Comparison of ENCODE assay signal across 1 cellular context in genomic region chrX:11588097-11588496, GRCh38.
A peak's percentile ranks its signal among the peaks of the same experiment; 100 is the strongest.
TF ChIP-seq lines count a peak whose summit lies in the region.

No MANE protein-coding gene starts in this region.

TF ChIP-seq in K562, 482 proteins besides CTCF, POLR2A, EP300 and RAD21 (continued from another document and continues in another):
- TF ChIP-seq, protein P1, sequence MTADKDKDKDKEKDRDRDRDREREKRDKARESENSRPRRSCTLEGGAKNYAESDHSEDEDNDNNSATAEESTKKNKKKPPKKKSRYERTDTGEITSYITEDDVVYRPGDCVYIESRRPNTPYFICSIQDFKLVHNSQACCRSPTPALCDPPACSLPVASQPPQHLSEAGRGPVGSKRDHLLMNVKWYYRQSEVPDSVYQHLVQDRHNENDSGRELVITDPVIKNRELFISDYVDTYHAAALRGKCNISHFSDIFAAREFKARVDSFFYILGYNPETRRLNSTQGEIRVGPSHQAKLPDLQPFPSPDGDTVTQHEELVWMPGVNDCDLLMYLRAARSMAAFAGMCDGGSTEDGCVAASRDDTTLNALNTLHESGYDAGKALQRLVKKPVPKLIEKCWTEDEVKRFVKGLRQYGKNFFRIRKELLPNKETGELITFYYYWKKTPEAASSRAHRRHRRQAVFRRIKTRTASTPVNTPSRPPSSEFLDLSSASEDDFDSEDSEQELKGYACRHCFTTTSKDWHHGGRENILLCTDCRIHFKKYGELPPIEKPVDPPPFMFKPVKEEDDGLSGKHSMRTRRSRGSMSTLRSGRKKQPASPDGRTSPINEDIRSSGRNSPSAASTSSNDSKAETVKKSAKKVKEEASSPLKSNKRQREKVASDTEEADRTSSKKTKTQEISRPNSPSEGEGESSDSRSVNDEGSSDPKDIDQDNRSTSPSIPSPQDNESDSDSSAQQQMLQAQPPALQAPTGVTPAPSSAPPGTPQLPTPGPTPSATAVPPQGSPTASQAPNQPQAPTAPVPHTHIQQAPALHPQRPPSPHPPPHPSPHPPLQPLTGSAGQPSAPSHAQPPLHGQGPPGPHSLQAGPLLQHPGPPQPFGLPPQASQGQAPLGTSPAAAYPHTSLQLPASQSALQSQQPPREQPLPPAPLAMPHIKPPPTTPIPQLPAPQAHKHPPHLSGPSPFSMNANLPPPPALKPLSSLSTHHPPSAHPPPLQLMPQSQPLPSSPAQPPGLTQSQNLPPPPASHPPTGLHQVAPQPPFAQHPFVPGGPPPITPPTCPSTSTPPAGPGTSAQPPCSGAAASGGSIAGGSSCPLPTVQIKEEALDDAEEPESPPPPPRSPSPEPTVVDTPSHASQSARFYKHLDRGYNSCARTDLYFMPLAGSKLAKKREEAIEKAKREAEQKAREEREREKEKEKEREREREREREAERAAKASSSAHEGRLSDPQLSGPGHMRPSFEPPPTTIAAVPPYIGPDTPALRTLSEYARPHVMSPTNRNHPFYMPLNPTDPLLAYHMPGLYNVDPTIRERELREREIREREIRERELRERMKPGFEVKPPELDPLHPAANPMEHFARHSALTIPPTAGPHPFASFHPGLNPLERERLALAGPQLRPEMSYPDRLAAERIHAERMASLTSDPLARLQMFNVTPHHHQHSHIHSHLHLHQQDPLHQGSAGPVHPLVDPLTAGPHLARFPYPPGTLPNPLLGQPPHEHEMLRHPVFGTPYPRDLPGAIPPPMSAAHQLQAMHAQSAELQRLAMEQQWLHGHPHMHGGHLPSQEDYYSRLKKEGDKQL (CRISPR knock-in tag; IDR thresholded peaks at IDR 0.05; ENCODE audit: borderline replicate concordance), result no peak
- TF ChIP-seq PRPF4 (IDR thresholded peaks at IDR 0.05; ENCODE audit: insufficient read depth, low read depth, low read length, poor library complexity, severe bottlenecking), result no peak
- TF ChIP-seq ATF7 (IDR thresholded peaks at IDR 0.05), result peak; percentile 79
- TF ChIP-seq STAT6 (CRISPR knock-in tag; IDR thresholded peaks at IDR 0.05), result no peak
- no peak for TF ChIP-seq SAFB2 (IDR thresholded peaks at IDR 0.05; ENCODE audit: borderline replicate concordance, low read depth, low read length, severe bottlenecking)
- TF ChIP-seq RBM34 (IDR thresholded peaks at IDR 0.05; ENCODE audit: borderline replicate concordance, insufficient read depth, low read length), result no peak
- peak; percentile 95 for TF ChIP-seq CCNT2 (IDR thresholded peaks at IDR 0.05; ENCODE audit: borderline replicate concordance, extremely low read depth, insufficient read length, low read depth, low read length)
- TF ChIP-seq SMAD4 (CRISPR knock-in tag; conservative IDR thresholded peaks at IDR 0.05), result 0 out of 2 replicates have a peak, but pooled peaks have one; percentile 33
- peak; percentile 65; the same call in 1 of the 2 replicates for TF ChIP-seq KLF16 (IDR thresholded peaks at IDR 0.05)
- TF ChIP-seq ESRRA (IDR thresholded peaks at IDR 0.05; ENCODE audit: borderline replicate concordance, low read depth), result peak; percentile 40; the same call in 1 of the 2 replicates
- peak; percentile 71; the same call in 1 of the 2 replicates for TF ChIP-seq FOXM1 (IDR thresholded peaks at IDR 0.05; ENCODE audit: low read depth)
- no peak for TF ChIP-seq FOXM1 (CRISPR knock-in tag; IDR thresholded peaks at IDR 0.05; ENCODE audit: low read depth)
- TF ChIP-seq MEIS2 (IDR thresholded peaks at IDR 0.05; ENCODE audit: partially characterized antibody), result peak; percentile 79
- peak; percentile 66 for TF ChIP-seq FOXA1 (IDR thresholded peaks at IDR 0.05; ENCODE audit: borderline replicate concordance)
- no peak for TF ChIP-seq ZBTB43 (CRISPR knock-in tag; IDR thresholded peaks at IDR 0.05)
- peak in 1 of 2 experiments; percentile 79; a peak in 1 of 4 replicates for TF ChIP-seq ZMIZ1 (IDR thresholded peaks at IDR 0.05; ENCODE audit: low read depth in 2 of 2, low read length in 2 of 2)
- peak; percentile 61; the same call in 1 of the 2 replicates for TF ChIP-seq CTBP1 (IDR thresholded peaks at IDR 0.05; ENCODE audit: borderline replicate concordance)
- no peak for TF ChIP-seq LARP7 (IDR thresholded peaks at IDR 0.05)
- TF ChIP-seq PBX2 (CRISPR knock-in tag; IDR thresholded peaks at IDR 0.05; ENCODE audit: low read depth), result no peak
- 0 out of 2 replicates have a peak, but pooled peaks have one; percentile 24 for TF ChIP-seq PBX2 (tag; conservative IDR thresholded peaks at IDR 0.05; ENCODE audit: low read depth)
- TF ChIP-seq MAFG (tag; conservative IDR thresholded peaks at IDR 0.05), result peak; percentile 87
- TF ChIP-seq AFF1 (IDR thresholded peaks at IDR 0.05; ENCODE audit: low read depth in 1 of 2, partially characterized antibody in 2 of 2), result peak in 1 of 2 experiments; percentile 45
- TF ChIP-seq ZNF217 (CRISPR knock-in tag; IDR thresholded peaks at IDR 0.05), result no peak
- peak; percentile 43 for TF ChIP-seq NCOR1 (IDR thresholded peaks at IDR 0.05)
- no peak for TF ChIP-seq ATF1 (CRISPR knock-in tag; IDR thresholded peaks at IDR 0.05)
- TF ChIP-seq ATF1 (tag; IDR thresholded peaks at IDR 0.05), result 0 out of 2 replicates have a peak, but pooled peaks have one; percentile 10
- TF ChIP-seq XRCC4 (IDR thresholded peaks at IDR 0.05; ENCODE audit: extremely low read depth, insufficient read depth, insufficient read length), result no peak
- TF ChIP-seq SMARCE1 (IDR thresholded peaks at IDR 0.05), result peak; percentile 74; the same call in 1 of the 2 replicates
- TF ChIP-seq ARID1B (IDR thresholded peaks at IDR 0.05), result peak; percentile 93
- peak; percentile 61; the same call in 1 of the 2 replicates for TF ChIP-seq MAFF (IDR thresholded peaks at IDR 0.05; ENCODE audit: low read length)
- TF ChIP-seq SMARCB1 (IDR thresholded peaks at IDR 0.05; ENCODE audit: insufficient read length, low read depth), result no peak
- TF ChIP-seq PML (IDR thresholded peaks at IDR 0.05; ENCODE audit: low read length), result peak; percentile 66; the same call in 1 of the 2 replicates
- no peak for TF ChIP-seq ELF1 (tag; IDR thresholded peaks at IDR 0.05)
- TF ChIP-seq ZFX (CRISPR knock-in tag; IDR thresholded peaks at IDR 0.05), result no peak
- peak; percentile 88 for TF ChIP-seq C11orf30 (IDR thresholded peaks at IDR 0.05; ENCODE audit: low read depth)
- 0 out of 2 replicates have a peak, but pooled peaks have one; percentile 16 for TF ChIP-seq IRF9 (tag; IDR thresholded peaks at IDR 0.05)
- TF ChIP-seq STAT5A (IDR thresholded peaks at IDR 0.05; ENCODE audit: borderline replicate concordance, low read length), result peak; percentile 45; the same call in 1 of the 2 replicates
- TF ChIP-seq SOX6 (IDR thresholded peaks at IDR 0.05), result peak; percentile 87
- peak; percentile 52 for TF ChIP-seq CBFA2T3 (IDR thresholded peaks at IDR 0.05)
- TF ChIP-seq ZNF3 (CRISPR knock-in tag; IDR thresholded peaks at IDR 0.05), result no peak
- TF ChIP-seq RNF2 (IDR thresholded peaks at IDR 0.05), result no peak; the same call in 1 of the 2 replicates
- TF ChIP-seq ILF3 (IDR thresholded peaks at IDR 0.05; ENCODE audit: borderline replicate concordance), result no peak
- TF ChIP-seq FOXA3 (CRISPR knock-in tag; conservative IDR thresholded peaks at IDR 0.05 in 1 of 2, IDR thresholded peaks at IDR 0.05 in 1 of 2), result peak; percentile 100
- TF ChIP-seq NFE2L1 (tag; IDR thresholded peaks at IDR 0.05; ENCODE audit: borderline replicate concordance, low read depth), result peak; percentile 56; the same call in 1 of the 2 replicates
